In the genomic region with DNA sequence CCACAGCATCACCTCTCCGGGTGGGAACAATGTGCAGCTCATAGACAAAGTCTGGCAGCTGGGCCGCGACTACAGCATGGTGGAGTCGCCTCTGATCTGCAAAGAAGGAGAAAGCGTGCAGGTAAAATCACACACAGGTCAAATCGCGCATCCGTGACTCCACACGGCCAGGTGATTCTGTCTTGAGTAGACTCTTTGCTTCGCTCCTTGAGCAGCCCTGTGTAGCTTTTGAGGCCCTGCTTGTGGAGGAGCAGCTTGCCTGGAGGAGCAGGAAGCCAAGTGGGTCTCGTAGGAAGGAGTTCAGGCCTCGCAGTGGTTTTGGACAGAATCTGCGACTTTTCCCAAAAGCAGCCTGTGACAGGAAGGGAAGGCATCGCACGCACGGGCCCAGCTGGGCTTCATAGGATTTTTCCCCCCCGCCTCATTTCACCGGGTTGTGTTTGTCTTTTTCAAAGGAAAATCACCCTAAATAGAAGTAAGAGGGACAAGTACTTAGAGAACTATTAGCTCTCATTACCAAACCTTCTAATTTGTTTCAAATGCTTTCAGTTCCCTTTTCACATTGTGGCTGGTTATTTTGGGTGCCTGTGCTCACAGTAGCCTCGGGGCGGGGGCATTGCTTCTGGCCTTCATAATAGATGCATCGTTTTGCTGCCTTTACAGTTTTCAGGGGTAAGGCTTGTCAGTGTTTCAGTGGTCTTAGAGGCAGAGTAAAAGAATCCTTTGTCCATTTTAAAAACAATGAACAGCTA, we compare ENCODE assay signal across 1 cellular context.
TF ChIP-seq lines count a peak whose summit lies in the region.

No MANE protein-coding gene starts in this region.

TF ChIP-seq in GM23338, 12 proteins besides CTCF, POLR2A, EP300 and RAD21 (continued from another document):
- TF ChIP-seq, protein P1, sequence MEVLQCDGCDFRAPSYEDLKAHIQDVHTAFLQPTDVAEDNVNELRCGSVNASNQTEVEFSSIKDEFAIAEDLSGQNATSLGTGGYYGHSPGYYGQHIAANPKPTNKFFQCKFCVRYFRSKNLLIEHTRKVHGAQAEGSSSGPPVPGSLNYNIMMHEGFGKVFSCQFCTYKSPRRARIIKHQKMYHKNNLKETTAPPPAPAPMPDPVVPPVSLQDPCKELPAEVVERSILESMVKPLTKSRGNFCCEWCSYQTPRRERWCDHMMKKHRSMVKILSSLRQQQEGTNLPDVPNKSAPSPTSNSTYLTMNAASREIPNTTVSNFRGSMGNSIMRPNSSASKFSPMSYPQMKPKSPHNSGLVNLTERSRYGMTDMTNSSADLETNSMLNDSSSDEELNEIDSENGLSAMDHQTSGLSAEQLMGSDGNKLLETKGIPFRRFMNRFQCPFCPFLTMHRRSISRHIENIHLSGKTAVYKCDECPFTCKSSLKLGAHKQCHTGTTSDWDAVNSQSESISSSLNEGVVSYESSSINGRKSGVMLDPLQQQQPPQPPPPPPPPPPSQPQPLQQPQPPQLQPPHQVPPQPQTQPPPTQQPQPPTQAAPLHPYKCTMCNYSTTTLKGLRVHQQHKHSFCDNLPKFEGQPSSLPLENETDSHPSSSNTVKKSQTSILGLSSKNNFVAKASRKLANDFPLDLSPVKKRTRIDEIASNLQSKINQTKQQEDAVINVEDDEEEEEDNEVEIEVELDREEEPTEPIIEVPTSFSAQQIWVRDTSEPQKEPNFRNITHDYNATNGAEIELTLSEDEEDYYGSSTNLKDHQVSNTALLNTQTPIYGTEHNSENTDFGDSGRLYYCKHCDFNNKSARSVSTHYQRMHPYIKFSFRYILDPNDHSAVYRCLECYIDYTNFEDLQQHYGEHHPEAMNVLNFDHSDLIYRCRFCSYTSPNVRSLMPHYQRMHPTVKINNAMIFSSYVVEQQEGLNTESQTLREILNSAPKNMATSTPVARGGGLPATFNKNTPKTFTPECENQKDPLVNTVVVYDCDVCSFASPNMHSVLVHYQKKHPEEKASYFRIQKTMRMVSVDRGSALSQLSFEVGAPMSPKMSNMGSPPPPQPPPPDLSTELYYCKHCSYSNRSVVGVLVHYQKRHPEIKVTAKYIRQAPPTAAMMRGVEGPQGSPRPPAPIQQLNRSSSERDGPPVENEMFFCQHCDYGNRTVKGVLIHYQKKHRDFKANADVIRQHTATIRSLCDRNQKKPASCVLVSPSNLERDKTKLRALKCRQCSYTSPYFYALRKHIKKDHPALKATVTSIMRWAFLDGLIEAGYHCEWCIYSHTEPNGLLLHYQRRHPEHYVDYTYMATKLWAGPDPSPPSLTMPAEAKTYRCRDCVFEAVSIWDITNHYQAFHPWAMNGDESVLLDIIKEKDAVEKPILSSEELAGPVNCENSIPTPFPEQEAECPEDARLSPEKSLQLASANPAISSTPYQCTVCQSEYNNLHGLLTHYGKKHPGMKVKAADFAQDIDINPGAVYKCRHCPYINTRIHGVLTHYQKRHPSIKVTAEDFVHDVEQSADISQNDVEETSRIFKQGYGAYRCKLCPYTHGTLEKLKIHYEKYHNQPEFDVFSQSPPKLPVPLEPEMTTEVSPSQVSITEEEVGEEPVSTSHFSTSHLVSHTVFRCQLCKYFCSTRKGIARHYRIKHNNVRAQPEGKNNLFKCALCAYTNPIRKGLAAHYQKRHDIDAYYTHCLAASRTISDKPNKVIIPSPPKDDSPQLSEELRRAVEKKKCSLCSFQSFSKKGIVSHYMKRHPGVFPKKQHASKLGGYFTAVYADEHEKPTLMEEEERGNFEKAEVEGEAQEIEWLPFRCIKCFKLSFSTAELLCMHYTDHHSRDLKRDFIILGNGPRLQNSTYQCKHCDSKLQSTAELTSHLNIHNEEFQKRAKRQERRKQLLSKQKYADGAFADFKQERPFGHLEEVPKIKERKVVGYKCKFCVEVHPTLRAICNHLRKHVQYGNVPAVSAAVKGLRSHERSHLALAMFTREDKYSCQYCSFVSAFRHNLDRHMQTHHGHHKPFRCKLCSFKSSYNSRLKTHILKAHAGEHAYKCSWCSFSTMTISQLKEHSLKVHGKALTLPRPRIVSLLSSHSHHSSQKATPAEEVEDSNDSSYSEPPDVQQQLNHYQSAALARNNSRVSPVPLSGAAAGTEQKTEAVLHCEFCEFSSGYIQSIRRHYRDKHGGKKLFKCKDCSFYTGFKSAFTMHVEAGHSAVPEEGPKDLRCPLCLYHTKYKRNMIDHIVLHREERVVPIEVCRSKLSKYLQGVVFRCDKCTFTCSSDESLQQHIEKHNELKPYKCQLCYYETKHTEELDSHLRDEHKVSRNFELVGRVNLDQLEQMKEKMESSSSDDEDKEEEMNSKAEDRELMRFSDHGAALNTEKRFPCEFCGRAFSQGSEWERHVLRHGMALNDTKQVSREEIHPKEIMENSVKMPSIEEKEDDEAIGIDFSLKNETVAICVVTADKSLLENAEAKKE (CRISPR knock-in tag; IDR thresholded peaks at IDR 0.05): no peak
- TF ChIP-seq JUNB (IDR thresholded peaks at IDR 0.05; ENCODE audit: unreplicated experiment): no peak
